In the genomic region with DNA sequence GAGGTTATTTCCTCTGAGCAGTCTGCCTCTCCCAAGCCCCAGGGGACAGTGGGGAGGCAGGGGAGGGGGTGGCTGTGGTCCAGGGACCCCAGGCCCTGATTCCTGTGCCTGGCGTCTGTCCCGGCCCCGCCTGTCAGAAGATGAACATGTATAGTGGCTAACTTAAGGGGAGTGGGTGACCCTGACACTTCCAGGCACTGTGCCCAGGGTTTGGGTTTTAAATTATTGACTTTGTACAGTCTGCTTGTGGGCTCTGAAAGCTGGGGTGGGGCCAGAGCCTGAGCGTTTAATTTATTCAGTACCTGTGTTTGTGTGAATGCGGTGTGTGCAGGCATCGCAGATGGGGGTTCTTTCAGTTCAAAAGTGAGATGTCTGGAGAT, we compare ENCODE assay signal across 9 cellular contexts. TPM values are rescaled to one million over a fixed set of nuclear protein-coding genes. Genes with fewer than 3 reads are reported as not detected.
A peak's percentile ranks its signal among the peaks of the same experiment; 100 is the strongest.
DNase-seq lines count a peak whose midpoint lies in the region; ATAC-seq and TF ChIP-seq lines count a peak whose summit lies in the region.
"Had no signal": no experiment of that assay in that cellular context is flagged by ENCODE, and none has a peak within 500 bp of the region (broad histone marks: within the 10 kb centered on the region; RNA-seq: fewer than 3 reads in every experiment).

No MANE protein-coding gene starts in this region.

- peak overlapping the region; percentile 95 to 96 for H3K4me3 Mint-ChIP-seq in activated T-cell treated with anti-CD3 and anti-CD28 coated beads, Interleukin-2, amount 50 U/mL, for 72 hours
- peak overlapping the region; percentile 90 for H3K4me3 Mint-ChIP-seq in stimulated activated effector memory CD8-positive, alpha-beta T cell treated with anti-CD3 and anti-CD28 coated beads, Interleukin-12 subunit alpha, Interleukin-12 subunit beta, amount 100 ng/mL, for 72 hours

- H3K4me3 ChIP-seq in HL-60 (replicated peaks; ENCODE audit: insufficient read depth, low read length) (no peak overlapping the region), right cardiac atrium (ENCODE audit: low read length) (peak overlapping the region; percentile 90)

- no peak for ATAC-seq in activated T-cell treated with anti-CD3 and anti-CD28 coated beads, Interleukin-2, amount 50 U/mL, for 72 hours (replicated peaks in 1 of 2)
- ATAC-seq in right cardiac atrium (no peak), GM21390 (IDR thresholded peaks at IDR 0.05; ENCODE audit: unreplicated experiment) (no peak), HG02884 (IDR thresholded peaks at IDR 0.05; ENCODE audit: unreplicated experiment) (no peak), HG03565 (IDR thresholded peaks at IDR 0.05; ENCODE audit: unreplicated experiment) (no peak)
- ATAC-seq in stimulated activated effector memory CD8-positive, alpha-beta T cell treated with anti-CD3 and anti-CD28 coated beads, Interleukin-12 subunit alpha, Interleukin-12 subunit beta, amount 100 ng/mL, for 72 hours, result no peak

- no peaks in the 10 kb centered on the region for H3K27me3 ChIP-seq in HL-60 (ENCODE audit: insufficient read depth, poor library complexity, severe bottlenecking)
- no peaks in the 10 kb centered on the region for H3K27me3 ChIP-seq in right cardiac atrium (ENCODE audit: control insufficient read depth, insufficient read depth)

- H3K27ac ChIP-seq in HL-60 (replicated peaks) (peak overlapping the region; percentile 68), right cardiac atrium (ENCODE audit: low read length) (peak overlapping the region; percentile 28)

- peaks cover 54% of the 10 kb centered on the region for H3K4me1 Mint-ChIP-seq in activated T-cell treated with anti-CD3 and anti-CD28 coated beads, Interleukin-2, amount 50 U/mL, for 72 hours (ENCODE audit: low read depth)
- H3K4me1 Mint-ChIP-seq in stimulated activated effector memory CD8-positive, alpha-beta T cell treated with anti-CD3 and anti-CD28 coated beads, Interleukin-12 subunit alpha, Interleukin-12 subunit beta, amount 100 ng/mL, for 72 hours, result peaks cover 45% of the 10 kb centered on the region

- H3K36me3 Mint-ChIP-seq in activated T-cell treated with anti-CD3 and anti-CD28 coated beads, Interleukin-2, amount 50 U/mL, for 72 hours (ENCODE audit: insufficient read depth in 2 of 2), result peaks cover 10 to 18% of the 10 kb centered on the region in 2 donors
- peaks cover 76% of the 10 kb centered on the region for H3K36me3 Mint-ChIP-seq in stimulated activated effector memory CD8-positive, alpha-beta T cell treated with anti-CD3 and anti-CD28 coated beads, Interleukin-12 subunit alpha, Interleukin-12 subunit beta, amount 100 ng/mL, for 72 hours

- DNase-seq in HL-60 (ENCODE audit: low read depth in 1 of 2, low spot score in 1 of 2) (no peak), right cardiac atrium (peak in 1 of 3 donors; percentile 22), NCI-H510A (lab: John Stamatoyannopoulos, UW) (no peak)
- DNase-seq in activated T-cell treated with anti-CD3 and anti-CD28 coated beads, Interleukin-2, amount 50 U/mL, for 72 hours, result no peak
- no peak for DNase-seq in stimulated activated effector memory CD8-positive, alpha-beta T cell treated with anti-CD3 and anti-CD28 coated beads, Interleukin-12 subunit alpha, Interleukin-12 subunit beta, amount 100 ng/mL, for 72 hours (ENCODE audit: low spot score in 2 of 2)
- DNase-seq: NCI-H1417 treated with DMSO at 0.1 percent for 48 hours had no signal

- no peaks in the 10 kb centered on the region for H3K27me3 Mint-ChIP-seq in activated T-cell treated with anti-CD3 and anti-CD28 coated beads, Interleukin-2, amount 50 U/mL, for 72 hours (ENCODE audit: low read depth)

- intact Hi-C loops in right cardiac atrium (cut with DNase I), result no loop called here

- H3K4me1 ChIP-seq in right cardiac atrium (ENCODE audit: control insufficient read depth, insufficient read depth, low read length), result peaks cover 21% of the 10 kb centered on the region

- 65% methylated on average over 6 of the region's 6 CpGs for WGBS in right cardiac atrium

- no peaks in the 10 kb centered on the region for H3K9me3 ChIP-seq in right cardiac atrium (ENCODE audit: control insufficient read depth, low read length)

- no peaks in the 10 kb centered on the region for H3K9me3 Mint-ChIP-seq in activated T-cell treated with anti-CD3 and anti-CD28 coated beads, Interleukin-2, amount 50 U/mL, for 72 hours
- H3K9me3 Mint-ChIP-seq in stimulated activated effector memory CD8-positive, alpha-beta T cell treated with anti-CD3 and anti-CD28 coated beads, Interleukin-12 subunit alpha, Interleukin-12 subunit beta, amount 100 ng/mL, for 72 hours, result no peaks in the 10 kb centered on the region

- TF ChIP-seq CTCF in HL-60 (IDR thresholded peaks at IDR 0.05; ENCODE audit: insufficient read depth, low read length), result no peak

- peak overlapping the region; percentile 83 for H3K27ac Mint-ChIP-seq in activated T-cell treated with anti-CD3 and anti-CD28 coated beads, Interleukin-2, amount 50 U/mL, for 72 hours
- no peak overlapping the region for H3K27ac Mint-ChIP-seq in stimulated activated effector memory CD8-positive, alpha-beta T cell treated with anti-CD3 and anti-CD28 coated beads, Interleukin-12 subunit alpha, Interleukin-12 subunit beta, amount 100 ng/mL, for 72 hours

RNA-seq across cellular contexts. Expression of gene PIM3, which starts 3.1 kb away (rescaled TPM):
- 100 to 1,000 TPM; 209 to 236 TPM for total RNA-seq in activated T-cell treated with anti-CD3 and anti-CD28 coated beads, Interleukin-2, amount 50 U/mL, for 72 hours
- total RNA-seq in right cardiac atrium, result 10 to 100 TPM; 39.9 to 55.8 (median 49.9) TPM
- polyA plus RNA-seq in right cardiac atrium, result 39.0 TPM

RNA-seq across cellular contexts. Expression of gene CRELD2, which starts 45.2 kb away (rescaled TPM):
- 10 to 100 TPM; 24.4 to 33.2 TPM for total RNA-seq in activated T-cell treated with anti-CD3 and anti-CD28 coated beads, Interleukin-2, amount 50 U/mL, for 72 hours
- total RNA-seq in right cardiac atrium, result 10 to 100 TPM; 22.1 to 40.0 (median 26.8) TPM
- polyA plus RNA-seq in right cardiac atrium, result 21.8 TPM

RNA-seq across cellular contexts. Expression of gene ALG12, which starts 45.4 kb away (rescaled TPM):
- 10 to 100 TPM; 11.7 to 13.6 TPM for total RNA-seq in activated T-cell treated with anti-CD3 and anti-CD28 coated beads, Interleukin-2, amount 50 U/mL, for 72 hours
- 10 to 100 TPM; 13.2 to 19.7 (median 17.4) TPM for total RNA-seq in right cardiac atrium
- polyA plus RNA-seq in right cardiac atrium, result 13.0 TPM

RNA-seq across cellular contexts. Expression of gene IL17REL, which starts 48.9 kb away (rescaled TPM):
- 1 to 10 TPM in 1 of 2 donors, under 1 TPM in 1; 0.36 to 1.1 TPM for total RNA-seq in activated T-cell treated with anti-CD3 and anti-CD28 coated beads, Interleukin-2, amount 50 U/mL, for 72 hours
- total RNA-seq in right cardiac atrium, result under 1 TPM in 1 of 4 donors, not detected in 3; 0.06 TPM
- polyA plus RNA-seq in right cardiac atrium, result not detected
